Comparison of ENCODE assay signal across 9 cellular contexts in the genomic region with DNA sequence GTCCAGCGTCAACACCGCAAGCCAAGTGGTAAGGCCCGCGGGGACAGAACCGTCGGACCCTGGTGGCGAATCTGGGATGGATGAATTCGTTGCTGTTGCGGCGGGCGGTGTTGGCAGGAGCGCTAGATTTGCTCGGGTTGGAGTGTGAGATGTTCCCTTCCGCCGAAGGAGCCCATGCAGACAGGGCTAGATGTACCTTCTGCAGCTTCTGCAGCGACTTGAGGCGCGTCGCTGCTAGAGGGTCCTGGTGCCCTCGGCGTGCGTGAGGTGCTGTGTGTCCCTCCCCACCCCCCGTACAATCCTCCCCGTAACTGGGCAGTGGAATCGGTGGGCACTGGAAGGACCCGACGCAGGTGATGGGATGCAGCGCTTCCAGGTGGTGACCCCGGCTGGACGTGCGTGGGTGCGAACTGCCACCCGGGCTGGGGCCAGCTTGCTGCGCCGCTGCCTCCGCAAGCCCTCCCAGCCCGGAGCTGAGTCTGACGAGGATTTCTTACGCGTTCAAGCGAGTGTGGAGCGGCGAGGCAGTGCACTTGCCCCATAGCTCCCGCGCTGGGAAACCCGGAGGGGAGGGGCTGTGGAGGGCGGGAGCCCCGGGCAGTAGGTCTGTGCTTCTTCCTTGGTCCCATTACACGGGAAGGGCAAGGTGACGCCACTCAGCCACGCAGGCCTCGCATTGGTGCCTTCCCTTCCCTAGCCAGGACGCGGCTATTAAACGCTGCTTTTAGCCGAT. TPM values are rescaled to one million over a fixed set of nuclear protein-coding genes. Genes with fewer than 3 reads are reported as not detected.
DNase-seq lines count a peak whose midpoint lies in the region; ATAC-seq and TF ChIP-seq lines count a peak whose summit lies in the region.
"Had no signal": no experiment of that assay in that cellular context is flagged by ENCODE, and none has a peak within 500 bp of the region (broad histone marks: within the 10 kb centered on the region; RNA-seq: fewer than 3 reads in every experiment).

No MANE protein-coding gene starts in this region.

- H3K4me1 ChIP-seq in adipocyte (ENCODE audit: control insufficient read depth, insufficient read depth, low read length): peaks cover 8% of the 10 kb centered on the region
- H3K4me1 ChIP-seq in iPS-18a (ENCODE audit: control insufficient read depth, low read depth, low read length): no peaks in the 10 kb centered on the region
- H3K4me1 ChIP-seq in spleen: peaks cover 0 to 15% (median 13%) of the 10 kb centered on the region in 6 donors

- TF ChIP-seq POLR2A in spleen (IDR thresholded peaks at IDR 0.05): no peak

- no peak overlapping the region for H3K9ac ChIP-seq in adipocyte (ENCODE audit: low read length)
- peak overlapping the region; percentile 30 for H3K9ac ChIP-seq in iPS-18a (ENCODE audit: low read length)

- intact Hi-C loops in Right ventricle myocardium inferior (cut with DNase I): no loop called here
- intact Hi-C loops in cardiac septum (cut with DNase I): no loop called here
- intact Hi-C loops in spleen (cut with DNase I; ENCODE audit: low total_unique reads): no loop called here

- no peak for TF ChIP-seq CTCF in spleen (IDR thresholded peaks at IDR 0.05 in 8 of 11, conservative IDR thresholded peaks at IDR 0.05 in 3 of 11)

- H3K36me3 ChIP-seq in adipocyte (ENCODE audit: control insufficient read depth, insufficient read depth, low read length, severe bottlenecking) (no peaks in the 10 kb centered on the region), iPS-18a (ENCODE audit: control insufficient read depth, low read depth, low read length) (no peaks in the 10 kb centered on the region), spleen (no peaks in the 10 kb centered on the region)

- H3K9me3 ChIP-seq in adipocyte (ENCODE audit: control insufficient read depth, low read length) (no peaks in the 10 kb centered on the region), iPS-18a (ENCODE audit: control insufficient read depth, low read depth, low read length) (no peaks in the 10 kb centered on the region), spleen (no peaks in the 10 kb centered on the region)

- H3K27me3 ChIP-seq in adipocyte (replicated peaks; ENCODE audit: control insufficient read depth, insufficient read depth, low read length): peaks cover 47% of the 10 kb centered on the region
- H3K27me3 ChIP-seq in iPS-18a (ENCODE audit: control insufficient read depth, insufficient read depth, low read length): peaks cover 40% of the 10 kb centered on the region
- H3K27me3 ChIP-seq in spleen (replicated peaks in 1 of 7): peaks cover 0 to 64% (median 18%) of the 10 kb centered on the region in 7 donors

- 3 to 6% (median 4%) methylated on average over 28 to 56 of the region's 56 CpGs for WGBS in spleen, 5 donors

- H3K27ac ChIP-seq in iPS-18a (ENCODE audit: low read length) (no peak overlapping the region), spleen (no peak overlapping the region)

- DNase-seq in Right ventricle myocardium inferior (ENCODE audit: missing footprints): no peak
- no peak for DNase-seq in cardiac septum (ENCODE audit: low spot score)
- DNase-seq in adipocyte (ENCODE audit: low read depth): peak; percentile 24
- no peak for DNase-seq in spleen
- DNase-seq in NCI-H345 (lab: John Stamatoyannopoulos, UW): no peak
- DNase-seq: DND-41 had no signal

- H3K4me3 ChIP-seq in adipocyte (ENCODE audit: low read length) (peak overlapping the region; percentile 76), iPS-18a (ENCODE audit: low read length) (peak overlapping the region; percentile 86), spleen (peak overlapping the region; percentile 15 to 71 (median 36))

- ATAC-seq in Right ventricle myocardium inferior: peak; percentile 56
- ATAC-seq in HG03039 (IDR thresholded peaks at IDR 0.05; ENCODE audit: unreplicated experiment): no peak
- no peak for ATAC-seq in GM18520 (IDR thresholded peaks at IDR 0.05; ENCODE audit: unreplicated experiment)

RNA-seq across cellular contexts. Expression of gene CHRNA1, which starts 34.3 kb away (rescaled TPM):
- total RNA-seq in Right ventricle myocardium inferior (0.19 TPM), cardiac septum (0.94 TPM), spleen (under 1 TPM in 2 of 7 donors, not detected in 5; 0.46 to 0.51 TPM)
- 1 to 10 TPM in 1 of 3 donors, under 1 TPM in 2; 0.13 to 3.4 (median 0.33) TPM for polyA plus RNA-seq in spleen
